ENCODE assay signal across 27 cellular contexts in genomic region chr12:43401096-43401495, GRCh38.
"Had no signal": no experiment of that assay in that cellular context is flagged by ENCODE, and none has a peak within 500 bp of the region (broad histone marks: within the 10 kb centered on the region; RNA-seq: fewer than 3 reads in every experiment).

No MANE protein-coding gene starts in this region.

- H3K36me3 ChIP-seq: stomach, suprapubic skin, thoracic aorta, thyroid gland, tibial artery, tibial nerve, transverse colon, upper lobe of left lung, upper lobe of right lung, uterus, vagina had no signal

- H3K9me3 ChIP-seq: stomach, suprapubic skin, testis, thoracic aorta, thyroid gland, tibial artery, tibial nerve, transverse colon, upper lobe of left lung, upper lobe of right lung, uterus, vagina had no signal

- H3K27me3 ChIP-seq: stomach, suprapubic skin, testis, thyroid gland, tibial artery, tibial nerve, transverse colon, upper lobe of left lung, upper lobe of right lung, uterus, vagina had no signal

- DNase-seq: stimulated activated CD4-positive, alpha-beta T cell treated with anti-CD3 and anti-CD28 coated beads, Interleukin-2, amount 100 ng/mL, for 48 hours; stimulated activated CD4-positive, alpha-beta T cell treated with anti-CD3 and anti-CD28 coated beads, Interleukin-4, amount 100 ng/mL, for 1 hour; stimulated activated CD4-positive, alpha-beta T cell treated with anti-CD3 and anti-CD28 coated beads, Interleukin-4, amount 100 ng/mL, for 24 hours; stimulated activated CD4-positive, alpha-beta T cell treated with anti-CD3 and anti-CD28 coated beads, Interleukin-4, amount 100 ng/mL, for 4 hours; stimulated activated CD8-positive, alpha-beta memory T cell treated with anti-CD3 and anti-CD28 coated beads, Interleukin-4, amount 100 ng/mL, for 48 hours; stimulated activated naive B cell treated with anti-CD40 and anti-IgM and Interleukin-4, amounts not matched to agents 10 μg/mL and 1 μg/mL and 100 μg/mL, for 72 hours; stimulated activated naive CD4-positive, alpha-beta T cell; stimulated activated naive CD4-positive, alpha-beta T cell treated with Interleukin-2 at 50 U/mL for 16 hours; stimulated activated naive CD8-positive, alpha-beta T cell treated with anti-CD3 and anti-CD28 coated beads, Interleukin-15, amount 100 ng/mL, for 72 hours; stimulated activated naive CD8-positive, alpha-beta T cell treated with anti-CD3 and anti-CD28 coated beads, Interleukin-15, Interleukin-2, amounts not matched to agents 100 U/mL and 50 U/mL, for 24 hours; stomach; substantia nigra; testis; thyroid gland; tibial artery; transverse colon; trophoblast cell; upper lobe of left lung; upper lobe of right lung; uterus had no signal

- H3K4me1 ChIP-seq: stomach, suprapubic skin, testis, thyroid gland, tibial artery, tibial nerve, transverse colon, upper lobe of left lung, upper lobe of right lung, uterus, vagina had no signal

- ATAC-seq: stimulated activated effector memory CD8-positive, alpha-beta T cell treated with anti-CD3 and anti-CD28 coated beads, Interleukin-12 subunit alpha, Interleukin-12 subunit beta, amount 100 ng/mL, for 72 hours; stimulated activated memory B cell treated with anti-CD40 and anti-IgM and Interleukin-4, amounts not matched to agents 10 μg/mL and 1 μg/mL and 100 μg/mL, for 72 hours; stimulated activated naive B cell treated with anti-CD40 and anti-IgM and Interleukin-4, amounts not matched to agents 10 μg/mL and 1 μg/mL and 100 μg/mL, for 72 hours; stimulated activated naive CD8-positive, alpha-beta T cell treated with anti-CD3 and anti-CD28 coated beads, Interleukin-15, amount 100 ng/mL, for 72 hours; stimulated activated naive CD8-positive, alpha-beta T cell treated with anti-CD3 and anti-CD28 coated beads, Interleukin-15, Interleukin-2, amounts not matched to agents 100 U/mL and 50 U/mL, for 24 hours; upper lobe of right lung had no signal

- FAIRE-seq: urothelium cell line had no signal

- H3K4me3 ChIP-seq: stomach, suprapubic skin, testis, thoracic aorta, thyroid gland, tibial artery, tibial nerve, transverse colon, upper lobe of left lung, upper lobe of right lung, uterus, vagina had no signal

- H3K27ac ChIP-seq: stomach, suprapubic skin, testis, thoracic aorta, thyroid gland, tibial artery, tibial nerve, transverse colon, upper lobe of left lung, upper lobe of right lung, uterus, vagina had no signal
